Comparison of ENCODE assay signal across 25 cellular contexts in genomic region chr7:72032934-72033333, GRCh38.
DNase-seq lines count a peak whose midpoint lies in the region; ATAC-seq and TF ChIP-seq lines count a peak whose summit lies in the region.
"Had no signal": no experiment of that assay in that cellular context is flagged by ENCODE, and none has a peak within 500 bp of the region (broad histone marks: within the 10 kb centered on the region; RNA-seq: fewer than 3 reads in every experiment).

No MANE protein-coding gene starts in this region.

- H2AK5ac ChIP-seq in mesendoderm (ENCODE audit: low read length) = no peak overlapping the region

- H3K79me1 ChIP-seq in mesendoderm (ENCODE audit: low read length) = no peaks in the 10 kb centered on the region

- ATAC-seq in Right ventricle myocardium inferior (peak; percentile 70), heart right ventricle (peak in 7 of 8 donors; percentile 65 to 89 (median 83)), HG03196 (IDR thresholded peaks at IDR 0.05; ENCODE audit: unreplicated experiment) (no peak)

- WGBS in heart right ventricle, 2 donors = 19 to 21% methylated on average over 1 of the region's 1 CpG
- WGBS in mesendoderm (ENCODE audit: extremely low coverage, insufficient coverage, low lambda C conversion rate) = no CpG with 5 or more reads among the region's 1 CpG
- 0% methylated on average over 1 of the region's 1 CpG for WGBS in mammary epithelial cell (ENCODE audit: low coverage, missing lambda C conversion rate)

- BruUV-seq in mammary epithelial cell (replicated peaks; lab: Mats Ljungman, UMichigan) = no TSS peak

- DNase-seq in Right ventricle myocardium inferior (ENCODE audit: missing footprints) = no peak
- DNase-seq in cardiac septum (ENCODE audit: low spot score) = no peak
- DNase-seq in heart right ventricle = peak in 1 of 2 donors; percentile 35
- peak in 36 of 56 donors; percentile 0 to 75 (median 10) for DNase-seq in nucleus accumbens (lab: John Stamatoyannopoulos, UW)
- DNase-seq in mesendoderm = no peak
- DNase-seq in AG08396 (ENCODE audit: low spot score) = no peak
- no peak for DNase-seq in mammary epithelial cell
- DNase-seq: activated CD4-positive, alpha-beta memory T cell treated with anti-CD3 and anti-CD28 coated beads, Interleukin-2, amount 10 ng/mL, durations not matched to agents 7 days and 5 days; activated CD4-positive, CD25-positive, alpha-beta regulatory T cell; activated CD8-positive, alpha-beta memory T cell treated with anti-CD3 and anti-CD28 coated beads, Interleukin-2, amount 50 U/mL, for 48 hours; CD4-positive, alpha-beta T cell; glutamatergic neuron; kidney glomerular epithelial cell; naive B cell; NCI-H1417 treated with DMSO at 0.1 percent for 48 hours; NCI-H446; NCI-H82; RPMI8226; spleen had no signal

- dilution Hi-C loops in mammary epithelial cell (cut with HindIII; ENCODE audit: low sequenced_read_pairs) = no loop called here

- no peak overlapping the region for H2BK15ac ChIP-seq in mesendoderm (replicated peaks; ENCODE audit: low read depth)

- H3K4me3 ChIP-seq in heart right ventricle = no peak overlapping the region
- no peak overlapping the region for H3K4me3 ChIP-seq in mesendoderm (ENCODE audit: low read length)
- H3K4me3 ChIP-seq in mammary epithelial cell (replicated peaks in 1 of 3; ENCODE audit: insufficient read depth in 1 of 3, low read depth in 2 of 3, low read length in 3 of 3) = no peak overlapping the region
- H3K4me3 ChIP-seq: SK-N-MC, spleen, suprapubic skin had no signal

- H3K27ac ChIP-seq in heart right ventricle (peak overlapping the region in 5 of 10 donors; percentile 11 to 72 (median 65)), mesendoderm (ENCODE audit: low read depth, low read length) (no peak overlapping the region), mammary epithelial cell (ENCODE audit: insufficient read depth, low read depth, low read length) (no peak overlapping the region)
- H3K27ac ChIP-seq: 22Rv1, KMS-11, neutrophil, SK-N-MC, spleen, suprapubic skin had no signal

- no peak overlapping the region for H4K8ac ChIP-seq in mesendoderm (ENCODE audit: low read depth, low read length)

- no peak overlapping the region for H3K56ac ChIP-seq in mesendoderm (ENCODE audit: low read length)

- H2AFZ ChIP-seq in mammary epithelial cell (ENCODE audit: low read depth, low read length) = no peak overlapping the region

- TF ChIP-seq CTCF in heart right ventricle (IDR thresholded peaks at IDR 0.05) = no peak
- TF ChIP-seq CTCF in mammary epithelial cell (conservative IDR thresholded peaks at IDR 0.05 in 1 of 2, IDR thresholded peaks at IDR 0.05 in 1 of 2; ENCODE audit: extremely low read depth in 1 of 2, insufficient read depth in 1 of 2, low read depth in 1 of 2, low read length in 2 of 2) = no peak

- no peak overlapping the region for H2BK5ac ChIP-seq in mesendoderm (ENCODE audit: low read length)

- H3K9ac ChIP-seq in mesendoderm (ENCODE audit: low read length) (no peak overlapping the region), mammary epithelial cell (ENCODE audit: insufficient read depth, low read length) (no peak overlapping the region)
- H3K9ac ChIP-seq: KMS-11 had no signal

- no peak overlapping the region for H3K4me2 ChIP-seq in mesendoderm (ENCODE audit: low read length)
- no peak overlapping the region for H3K4me2 ChIP-seq in mammary epithelial cell (ENCODE audit: insufficient read depth, low read depth, low read length)
- H3K4me2 ChIP-seq: KMS-11 had no signal

- in situ Hi-C loops in mammary epithelial cell (cut with MboI; ENCODE audit: low sequenced_read_pairs in 2 of 2) = no loop called here

- peaks cover 0 to 28% (median 13%) of the 10 kb centered on the region in 11 donors for H3K9me3 ChIP-seq in heart right ventricle
- peaks cover 23% of the 10 kb centered on the region for H3K9me3 ChIP-seq in mammary epithelial cell (replicated peaks; ENCODE audit: insufficient read depth, low read length)
- H3K9me3 ChIP-seq: neutrophil, suprapubic skin had no signal

- H3K18ac ChIP-seq in mesendoderm (ENCODE audit: low read length) = no peak overlapping the region

- no peak overlapping the region for H2BK120ac ChIP-seq in mesendoderm (ENCODE audit: low read depth, low read length)

- H3K36me3 ChIP-seq in heart right ventricle (no peaks in the 10 kb centered on the region), mesendoderm (ENCODE audit: control insufficient read depth, insufficient read depth, low read length) (no peaks in the 10 kb centered on the region), mammary epithelial cell (ENCODE audit: insufficient read depth, low read length) (no peaks in the 10 kb centered on the region)
- H3K36me3 ChIP-seq: neutrophil, spleen, suprapubic skin had no signal

- no peak overlapping the region for H3K23ac ChIP-seq in mesendoderm (ENCODE audit: low read length)

- H3K4me1 ChIP-seq in heart right ventricle = peaks cover 0 to 20% (median 5%) of the 10 kb centered on the region in 9 donors
- no peaks in the 10 kb centered on the region for H3K4me1 ChIP-seq in mesendoderm (ENCODE audit: control insufficient read depth, low read depth, low read length)
- no peaks in the 10 kb centered on the region for H3K4me1 ChIP-seq in mammary epithelial cell (ENCODE audit: insufficient read depth, low read length)
- H3K4me1 ChIP-seq: spleen, suprapubic skin had no signal

- H4K20me1 ChIP-seq in mammary epithelial cell (ENCODE audit: insufficient read depth, low read length) = no peaks in the 10 kb centered on the region

- H4K5ac ChIP-seq in mesendoderm (ENCODE audit: low read length) = no peak overlapping the region

- CTCF ChIA-PET in mammary epithelial cell (lab: Charles Lee; ENCODE audit: low non-redundant PET) = no interaction called here

- no peak overlapping the region for H3K4ac ChIP-seq in mesendoderm (ENCODE audit: low read depth, low read length)

- no peaks in the 10 kb centered on the region for H3K27me3 ChIP-seq in heart right ventricle
- H3K27me3 ChIP-seq in mesendoderm (ENCODE audit: insufficient read depth, low read length, poor library complexity) = no peaks in the 10 kb centered on the region
- H3K27me3 ChIP-seq in mammary epithelial cell (ENCODE audit: insufficient read depth, low read length) = no peaks in the 10 kb centered on the region
- H3K27me3 ChIP-seq: neutrophil, spleen, suprapubic skin had no signal

- no peaks in the 10 kb centered on the region for H3K79me2 ChIP-seq in mesendoderm (ENCODE audit: control insufficient read depth, insufficient read depth, low read length)
- no peaks in the 10 kb centered on the region for H3K79me2 ChIP-seq in mammary epithelial cell (ENCODE audit: insufficient read depth, low read length)

- intact Hi-C loops in Right ventricle myocardium inferior (cut with DNase I) (no loop called here), cardiac septum (cut with DNase I) (no loop called here), heart right ventricle (cut with DNase I) (no loop called here), mammary epithelial cell (cut with micrococcal nuclease) (no loop called here)

Comparison
In these comparisons a context has a peak if more than half of its experiments do, and no peak if none do; other contexts are left out.
1. DNase-seq: peak in nucleus accumbens (36 of 56); none in Right ventricle myocardium inferior (single experiment), cardiac septum (single experiment), mesendoderm (single experiment), AG08396 (single experiment) and mammary epithelial cell (single experiment).